11 cellular contexts compared by ENCODE assay signal in the genomic region with DNA sequence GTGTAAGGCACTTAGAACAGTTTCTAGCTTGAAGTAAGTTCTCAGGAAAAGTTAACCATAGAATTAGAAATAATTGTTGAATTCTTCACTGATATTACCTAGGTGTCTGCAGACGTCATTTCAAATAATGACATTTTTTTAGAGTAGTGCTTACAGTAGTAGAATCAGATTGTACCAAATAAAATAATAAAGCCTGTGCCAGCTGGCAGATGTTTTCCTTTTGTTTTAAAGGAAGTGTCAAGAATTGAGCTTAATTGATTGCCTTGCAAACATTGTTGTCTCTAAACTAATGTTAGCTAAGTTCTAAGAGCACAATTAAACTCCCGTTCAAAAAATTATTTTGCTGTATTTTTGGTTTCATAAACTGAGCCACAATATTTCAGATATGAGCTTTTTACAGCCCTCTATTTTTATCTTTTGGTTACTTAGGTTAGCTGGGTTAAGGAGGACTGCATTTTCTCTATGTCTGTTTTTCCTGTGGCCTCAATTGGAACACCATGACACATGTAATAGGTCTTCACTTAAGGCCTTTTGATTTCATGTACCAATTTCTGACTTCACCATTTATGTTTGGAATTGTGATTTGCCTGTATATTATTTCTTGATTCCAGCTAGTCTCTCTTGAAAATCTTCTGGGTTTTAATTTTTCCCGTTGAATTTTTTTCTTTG.
"Had no signal": no experiment of that assay in that cellular context is flagged by ENCODE, and none has a peak within 500 bp of the region (broad histone marks: within the 10 kb centered on the region; RNA-seq: fewer than 3 reads in every experiment).

No MANE protein-coding gene starts in this region.

- H3K4me3 ChIP-seq: breast epithelium, lung, skin epidermis, thyroid gland, uterus had no signal

- H3K27me3 ChIP-seq: breast epithelium, thyroid gland, uterus had no signal

- H3K36me3 ChIP-seq: uterus had no signal

- H3K9me3 Mint-ChIP-seq: activated naive CD8-positive, alpha-beta T cell treated with anti-CD3 and anti-CD28 coated beads, Interleukin-2, amount 10 ng/mL, durations not matched to agents 7 days and 5 days; activated T-cell treated with anti-CD3 and anti-CD28 coated beads, Interleukin-2, amount 50 U/mL, for 4 hours; nephron progenitor cell; T-helper 2 cell treated with Interferon-gamma antibody and Interleukin-4, amounts not matched to agents 5 μg/mL and 100 μg/mL, for 36 hours had no signal

- H3K27me3 Mint-ChIP-seq: activated naive CD8-positive, alpha-beta T cell treated with anti-CD3 and anti-CD28 coated beads, Interleukin-2, amount 10 ng/mL, durations not matched to agents 7 days and 5 days had no signal

- DNase-seq: activated gamma-delta T cell treated with Interleukin-2 at 50 U/mL for 16 hours; activated naive CD8-positive, alpha-beta T cell treated with anti-CD3 and anti-CD28 coated beads, Interleukin-2, amount 10 ng/mL, durations not matched to agents 7 days and 5 days; activated T-cell treated with anti-CD3 and anti-CD28 coated beads, Interleukin-2, amount 50 U/mL, for 4 hours; nephron progenitor cell; SW 1271; thyroid gland; uterus had no signal

- H3K4me3 Mint-ChIP-seq: activated naive CD8-positive, alpha-beta T cell treated with anti-CD3 and anti-CD28 coated beads, Interleukin-2, amount 10 ng/mL, durations not matched to agents 7 days and 5 days; activated T-cell treated with anti-CD3 and anti-CD28 coated beads, Interleukin-2, amount 50 U/mL, for 4 hours; nephron progenitor cell; T-helper 2 cell treated with Interferon-gamma antibody and Interleukin-4, amounts not matched to agents 5 μg/mL and 100 μg/mL, for 36 hours had no signal

- H3K9me3 ChIP-seq: breast epithelium, thyroid gland, uterus had no signal

- H3K27ac Mint-ChIP-seq: activated naive CD8-positive, alpha-beta T cell treated with anti-CD3 and anti-CD28 coated beads, Interleukin-2, amount 10 ng/mL, durations not matched to agents 7 days and 5 days had no signal

- H3K4me1 ChIP-seq: breast epithelium, thyroid gland, uterus had no signal

- H3K27ac ChIP-seq: breast epithelium, thyroid gland, uterus had no signal

- H3K4me1 Mint-ChIP-seq: nephron progenitor cell had no signal
